14 cellular contexts compared by ENCODE assay signal in the genomic region with DNA sequence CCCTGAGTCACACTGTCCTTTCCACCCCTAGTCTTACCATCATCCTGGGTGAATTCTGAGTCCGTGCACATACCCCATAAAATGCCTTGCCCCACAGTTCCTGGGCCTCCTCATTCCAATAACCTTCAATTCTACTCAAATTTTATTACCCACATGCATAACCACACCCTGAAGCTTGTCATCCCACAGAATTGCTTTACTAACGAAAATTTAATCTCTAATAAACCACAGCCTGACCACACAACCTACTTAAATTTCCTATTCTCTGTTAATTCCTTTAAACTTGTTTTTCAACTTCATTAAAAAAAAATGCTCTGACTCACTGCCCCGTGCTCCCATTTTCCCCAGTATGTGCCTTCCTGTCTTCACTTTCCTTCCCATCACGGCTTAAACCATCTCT.
DNase-seq lines count a peak whose midpoint lies in the region; ATAC-seq and TF ChIP-seq lines count a peak whose summit lies in the region.
"Had no signal": no experiment of that assay in that cellular context is flagged by ENCODE, and none has a peak within 500 bp of the region (broad histone marks: within the 10 kb centered on the region; RNA-seq: fewer than 3 reads in every experiment).

No MANE protein-coding gene starts in this region.

- H3K4me1 ChIP-seq in HEK293 (ENCODE audit: control insufficient read depth, insufficient read depth, low read length) = peaks cover 12% of the 10 kb centered on the region; the same call in 1 of the 2 replicates
- H3K4me1 ChIP-seq: prostate gland had no signal

- no peak overlapping the region for H3K4me3 ChIP-seq in HEK293 (ENCODE audit: low read depth, low read length)
- H3K4me3 ChIP-seq in foreskin fibroblast (ENCODE audit: low read depth in 1 of 2, low read length in 2 of 2) = no peak overlapping the region
- H3K4me3 ChIP-seq: prostate gland, thoracic aorta had no signal

- ATAC-seq in SK-N-SH treated with all-trans-retinoic acid at 6 μM for 48 hours (peak; percentile 69), HG02840 (IDR thresholded peaks at IDR 0.05; ENCODE audit: low FRiP score, unreplicated experiment) (no peak), GM21529 (IDR thresholded peaks at IDR 0.05; ENCODE audit: unreplicated experiment) (no peak), GM21528 (IDR thresholded peaks at IDR 0.05; ENCODE audit: low FRiP score, unreplicated experiment) (no peak)

- in situ Hi-C loops in ACHN (cut with HindIII; ENCODE audit: low pct_ligation_motif_present, low pct_unique_long_range_greater_than_20kb, low sequenced_read_pairs) = no loop called here

- peak; percentile 33 for DNase-seq in ACHN
- peak; percentile 90 to 92 for DNase-seq in foreskin fibroblast
- no peak for DNase-seq in superior temporal gyrus (ENCODE audit: extremely low spot score)
- DNase-seq: activated T-cell treated with anti-CD3 and anti-CD28 coated beads, Interleukin-2, amount 50 U/mL, for 1 hour; central memory CD4-positive, alpha-beta T cell; WERI-Rb-1 had no signal

- TF ChIP-seq CTCF in HEK293 (tag by site-specific recombination; IDR thresholded peaks at IDR 0.05) = no peak
- TF ChIP-seq CTCF in foreskin fibroblast (IDR thresholded peaks at IDR 0.05; ENCODE audit: low read depth, low read length) = no peak

- CTCF ChIA-PET in HEK293 (lab: Yijun Ruan, JAX) = no interaction called here

- H3K27ac ChIP-seq in HEK293 (ENCODE audit: extremely low read depth, low read depth, low read length) = no peak overlapping the region
- H3K27ac ChIP-seq: C4-2B, prostate gland, thoracic aorta, WERI-Rb-1 had no signal

- POLR2A ChIA-PET in HEK293 (lab: Yijun Ruan, JAX) = interaction anchor here (1.1 kb wide), 1 partner anchor 206 kb away, joined by 3 read pairs; the partner anchor contains the start of gene PHLDA1

- H3K9me3 ChIP-seq in HEK293 (ENCODE audit: control insufficient read depth, insufficient read depth, low read depth, low read length) = no peaks in the 10 kb centered on the region
- H3K9me3 ChIP-seq: prostate gland, thoracic aorta had no signal

- H3K36me3 ChIP-seq in HEK293 (ENCODE audit: control insufficient read depth in 2 of 2, insufficient read depth in 1 of 2, low read length in 2 of 2) = no peaks in the 10 kb centered on the region
- H3K36me3 ChIP-seq: prostate gland, thoracic aorta, WERI-Rb-1 had no signal

TF ChIP-seq in HEK293, 187 proteins besides CTCF, POLR2A, EP300 and RAD21 (continues in another document):
- TF ChIP-seq REPIN1 (tag by site-specific recombination; IDR thresholded peaks at IDR 0.05; ENCODE audit: low read depth) (no peak), ZFP3 (tag by site-specific recombination; IDR thresholded peaks at IDR 0.05; ENCODE audit: low read depth) (no peak), ZNF626 (tag by site-specific recombination; IDR thresholded peaks at IDR 0.05) (no peak), TSHZ1 (tag by site-specific recombination; IDR thresholded peaks at IDR 0.05; ENCODE audit: borderline replicate concordance) (peak; percentile 22; the same call in 1 of the 2 replicates), HOXD13 (CRISPR knock-in tag; IDR thresholded peaks at IDR 0.05; ENCODE audit: borderline replicate concordance) (peak; percentile 84), ZNF335 (tag by site-specific recombination; conservative IDR thresholded peaks at IDR 0.05) (no peak), ZNF580 (tag by site-specific recombination; IDR thresholded peaks at IDR 0.05) (0 out of 2 replicates have a peak, but pooled peaks have one; percentile 36), ZNF274 (IDR thresholded peaks at IDR 0.05; ENCODE audit: low read length) (no peak), ZNF274 (tag by site-specific recombination; IDR thresholded peaks at IDR 0.05; ENCODE audit: borderline replicate concordance) (no peak), ZNF843 (tag by site-specific recombination; IDR thresholded peaks at IDR 0.05) (0 out of 2 replicates have a peak, but pooled peaks have one; percentile 48), SP7 (tag by site-specific recombination; IDR thresholded peaks at IDR 0.05) (peak; percentile 58)

TF ChIP-seq in SK-N-SH treated with all-trans-retinoic acid at 6 μM for 48 hours, 23 proteins besides CTCF, POLR2A, EP300 and RAD21:
- TF ChIP-seq POU6F1 (CRISPR knock-in tag; IDR thresholded peaks at IDR 0.05; ENCODE audit: borderline replicate concordance, low read depth) (no peak), ZC3H10 (CRISPR knock-in tag; IDR thresholded peaks at IDR 0.05) (0 out of 2 replicates have a peak, but pooled peaks have one; percentile 37)
TF ChIP-seq in SK-N-SH treated with all-trans-retinoic acid at 6 μM for 48 hours: peak in this region for 1.
